26 cellular contexts compared by ENCODE assay signal in the genomic region with DNA sequence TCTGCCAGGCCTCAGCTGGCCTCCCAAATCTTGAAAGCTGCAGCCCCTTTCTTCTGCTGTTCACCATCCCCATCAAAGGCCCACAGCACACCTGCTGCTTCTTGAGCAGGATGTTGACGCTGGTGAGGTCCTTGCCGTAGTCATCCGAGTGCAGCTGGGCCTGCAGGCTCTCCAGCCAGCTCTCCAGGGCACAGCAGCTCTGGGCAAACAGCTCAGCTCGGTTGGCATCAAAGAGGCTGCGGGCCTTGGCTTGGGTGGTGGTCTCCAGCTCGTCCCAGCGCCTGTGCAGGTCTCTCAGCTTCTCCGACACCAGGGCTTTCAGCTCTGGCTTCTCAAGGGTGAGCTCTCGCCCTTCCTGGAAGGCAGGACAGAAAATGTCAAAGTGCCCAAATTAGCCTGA.
"Had no signal": no experiment of that assay in that cellular context is flagged by ENCODE, and none has a peak within 500 bp of the region (broad histone marks: within the 10 kb centered on the region; RNA-seq: fewer than 3 reads in every experiment).

No MANE protein-coding gene starts in this region.

- H3K27ac Mint-ChIP-seq: activated CD4-positive, alpha-beta memory T cell treated with anti-CD3 and anti-CD28 coated beads for 36 hours; activated CD4-positive, alpha-beta T cell treated with anti-CD3 and anti-CD28 coated beads, Interleukin-2, amount 10 ng/mL, durations not matched to agents 7 days and 5 days; activated naive CD8-positive, alpha-beta T cell treated with anti-CD3 and anti-CD28 coated beads, Interleukin-2, amount 50 U/mL, for 24 hours; T-cell had no signal

- H3K36me3 ChIP-seq: ascending aorta had no signal

- H3K36me3 Mint-ChIP-seq: activated CD4-positive, alpha-beta memory T cell treated with anti-CD3 and anti-CD28 coated beads for 36 hours; T-cell had no signal

- H3K9me3 Mint-ChIP-seq: activated CD4-positive, alpha-beta memory T cell treated with anti-CD3 and anti-CD28 coated beads for 36 hours; activated CD4-positive, alpha-beta T cell treated with anti-CD3 and anti-CD28 coated beads, Interleukin-2, amount 10 ng/mL, durations not matched to agents 7 days and 5 days; activated naive CD4-positive, alpha-beta T cell treated with anti-CD3 and anti-CD28 coated beads, Interleukin-2, amount 50 U/mL, for 72 hours; activated naive CD8-positive, alpha-beta T cell treated with anti-CD3 and anti-CD28 coated beads, Interleukin-2, amount 50 U/mL, for 24 hours; activated T-cell treated with anti-CD3 and anti-CD28 coated beads, Interleukin-2, amount 50 U/mL, for 4 hours; T-cell had no signal

- H3K27me3 Mint-ChIP-seq: activated CD4-positive, alpha-beta memory T cell treated with anti-CD3 and anti-CD28 coated beads for 36 hours; activated CD4-positive, alpha-beta T cell treated with anti-CD3 and anti-CD28 coated beads, Interleukin-2, amount 10 ng/mL, durations not matched to agents 7 days and 5 days; activated naive CD8-positive, alpha-beta T cell treated with anti-CD3 and anti-CD28 coated beads, Interleukin-2, amount 50 U/mL, for 24 hours had no signal

- H3K27ac ChIP-seq: ascending aorta, body of pancreas had no signal

- H3K4me3 Mint-ChIP-seq: activated CD4-positive, alpha-beta memory T cell treated with anti-CD3 and anti-CD28 coated beads for 36 hours; activated CD4-positive, alpha-beta T cell treated with anti-CD3 and anti-CD28 coated beads, Interleukin-2, amount 10 ng/mL, durations not matched to agents 7 days and 5 days; activated naive CD8-positive, alpha-beta T cell treated with anti-CD3 and anti-CD28 coated beads, Interleukin-2, amount 50 U/mL, for 24 hours; activated T-cell treated with anti-CD3 and anti-CD28 coated beads, Interleukin-2, amount 50 U/mL, for 4 hours; T-cell had no signal

- ATAC-seq: activated naive CD4-positive, alpha-beta T cell treated with anti-CD3 and anti-CD28 coated beads, Interleukin-2, amount 50 U/mL, for 72 hours; activated naive CD8-positive, alpha-beta T cell treated with anti-CD3 and anti-CD28 coated beads, Interleukin-2, amount 50 U/mL, for 24 hours; activated T-cell treated with anti-CD3 and anti-CD28 coated beads, Interleukin-2, amount 50 U/mL, for 4 hours; body of pancreas; PC-3; T-cell had no signal

- H3K9me3 ChIP-seq: body of pancreas had no signal

- DNase-seq: activated CD4-positive, alpha-beta memory T cell treated with anti-CD3 and anti-CD28 coated beads for 36 hours; activated CD4-positive, alpha-beta T cell treated with anti-CD3 and anti-CD28 coated beads, Interleukin-2, amount 10 ng/mL, durations not matched to agents 7 days and 5 days; activated CD4-positive, CD25-positive, alpha-beta regulatory T cell; activated CD8-positive, alpha-beta memory T cell treated with anti-CD3 and anti-CD28 coated beads for 24 hours; activated effector memory CD4-positive, alpha-beta T cell treated with anti-CD3 and anti-CD28 coated beads, Interleukin-2, amount 50 U/mL, for 16 hours; activated naive CD4-positive, alpha-beta T cell treated with Interleukin-2 at 50 U/mL for 16 hours; activated naive CD8-positive, alpha-beta T cell treated with anti-CD3 and anti-CD28 coated beads, Interleukin-2, amount 50 U/mL, for 24 hours; activated T-cell treated with anti-CD3 and anti-CD28 coated beads, Interleukin-2, amount 50 U/mL, for 4 hours; amniotic stem cell; body of pancreas; central memory CD4-positive, alpha-beta T cell; NCI-H1048; NCI-H146; NCI-H187 treated with DMSO at 0.1 percent for 48 hours; NCI-H2171; NCI-H2227 treated with DMSO at 0.1 percent for 48 hours; NCI-H446 treated with DMSO at 0.1 percent for 48 hours; NCI-H69; NK-92 treated with Interleukin-12 subunit alpha and Interleukin-12 subunit beta, amount 100 ng/mL, for 24 hours; PC-3; SIG-M5; T-cell; T-helper 2 cell; T1000 had no signal
